In the genomic region with DNA sequence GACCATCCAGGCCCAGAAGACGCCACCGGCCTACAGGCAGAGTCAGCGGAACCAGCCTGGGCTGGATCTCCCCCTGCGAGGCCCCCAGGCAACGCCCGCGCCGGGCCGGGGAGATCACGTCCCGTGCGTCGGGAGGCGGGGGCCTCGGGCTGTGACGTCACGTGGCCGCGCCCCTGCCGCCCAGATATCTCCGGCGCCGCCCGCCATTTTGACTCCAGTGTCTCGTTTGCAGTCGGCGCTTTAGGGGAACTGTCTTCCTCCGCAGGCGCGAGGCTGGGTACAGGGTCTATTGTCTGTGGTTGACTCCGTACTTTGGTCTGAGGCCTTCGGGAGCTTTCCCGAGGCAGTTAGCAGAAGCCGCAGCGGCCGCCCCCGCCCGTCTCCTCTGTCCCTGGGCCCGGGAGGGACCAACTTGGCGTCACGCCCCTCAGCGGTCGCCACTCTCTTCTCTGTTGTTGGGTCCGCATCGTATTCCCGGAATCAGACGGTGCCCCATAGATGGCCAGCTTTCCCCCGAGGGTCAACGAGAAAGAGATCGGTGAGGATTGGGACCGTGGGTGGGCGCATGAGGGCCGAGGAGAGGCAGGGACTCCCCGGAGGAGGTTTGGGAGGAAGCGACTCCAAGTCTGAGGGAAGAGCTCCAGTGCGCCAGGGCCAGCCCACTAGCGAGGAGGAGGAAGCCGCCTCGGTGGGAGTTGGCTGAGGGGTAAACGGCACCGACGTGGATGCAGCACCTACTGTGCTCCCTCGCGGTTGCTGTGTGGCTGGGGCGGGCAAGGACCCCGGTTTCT, we compare ENCODE assay signal across 8 cellular contexts. TPM values are rescaled to one million over a fixed set of nuclear protein-coding genes. Genes with fewer than 3 reads are reported as not detected.
DNase-seq lines count a peak whose midpoint lies in the region; ATAC-seq and TF ChIP-seq lines count a peak whose summit lies in the region.

Gene WSB1, plus strand, starts transcription at position 217 of the 791 bp plus-strand sequence. Its CDS starts 282 bp downstream, at position 499.

- peak; percentile 97 to 99 for TF ChIP-seq POLR2A in gastrocnemius medialis (IDR thresholded peaks at IDR 0.05)

- intact Hi-C loops in A673 (cut with micrococcal nuclease; ENCODE audit: unreplicated experiment) (loop anchor here (2.0 kb wide), 3 partner anchors 21 to 49 kb away; no protein-coding TSS in a partner anchor), gastrocnemius medialis (cut with DNase I; ENCODE audit: low total_unique reads) (loop anchor here (1.0 to 2.0 kb wide), 3 partner anchors 21 to 49 kb away; no protein-coding TSS in a partner anchor)

- TF ChIP-seq CTCF in A673 (conservative IDR thresholded peaks at IDR 0.05; ENCODE audit: low read depth, low read length) (0 out of 2 replicates have a peak, but pooled peaks have one; percentile 18), brain (conservative IDR thresholded peaks at IDR 0.05) (no peak), gastrocnemius medialis (IDR thresholded peaks at IDR 0.05 in 4 of 5, conservative IDR thresholded peaks at IDR 0.05 in 1 of 5) (peak in 1 of 5 experiments; percentile 12)

- H3K9me3 Mint-ChIP-seq in brain = peaks cover 0 to 8% (median 0%) of the 10 kb centered on the region in 5 experiments

- peak; percentile 74 for ATAC-seq in GM18861 (IDR thresholded peaks at IDR 0.05; ENCODE audit: unreplicated experiment)
- peak; percentile 75 for ATAC-seq in HG03095 (IDR thresholded peaks at IDR 0.05; ENCODE audit: unreplicated experiment)
- ATAC-seq in gastrocnemius medialis = peak; percentile 85 to 88

- H3K4me3 Mint-ChIP-seq in brain = peak within 1 kb of the TSS; percentile 92 to 100 (median 97)

- CTCF ChIA-PET in A673 (lab: Charles Lee) = interaction anchor here (0.6 to 1.0 kb wide), 3 partner anchors 57 to 176 kb away, joined by 3 to 4 read pairs (median 4); no protein-coding TSS in a partner anchor

- peaks cover 37% of the 10 kb centered on the region for H3K36me3 Mint-ChIP-seq in brain

- DNase-seq in A673 (ENCODE audit: low spot score) (peak; percentile 95), NCI-H2107 treated with DMSO at 0.1 percent for 48 hours (lab: John Stamatoyannopoulos, UW; ENCODE audit: unreplicated experiment) (peak; percentile 54), UCSD-AML1 (lab: John Stamatoyannopoulos, UW; ENCODE audit: unreplicated experiment) (peak; percentile 95), iPS DF 6.9 (ENCODE audit: low read depth, low spot score) (no peak), gastrocnemius medialis (peak; percentile 81 to 86)

- H3K4me1 Mint-ChIP-seq in brain = peaks cover 57% of the 10 kb centered on the region

- in situ Hi-C loops in gastrocnemius medialis (cut with MboI; ENCODE audit: low sequenced_read_pairs in 4 of 4) = no loop called here

- no CpG with 5 or more reads among the region's 66 CpGs for WGBS in iPS DF 6.9 (ENCODE audit: insufficient coverage, insufficient read length)

- no TSS peak for BruUV-seq in A673 (replicated peaks; lab: Mats Ljungman, UMichigan)

- H3K36me3 ChIP-seq in A673 (ENCODE audit: insufficient read depth, low read length, poor library complexity, severe bottlenecking) (peaks cover 9% of the 10 kb centered on the region), iPS DF 6.9 (ENCODE audit: control insufficient read depth, insufficient read depth, low read length) (no peaks in the 10 kb centered on the region), gastrocnemius medialis (no peaks in the 10 kb centered on the region)

- H3K27me3 ChIP-seq in A673 (replicated peaks; ENCODE audit: insufficient read depth, low read depth, low read length, poor library complexity) (no peaks in the 10 kb centered on the region), iPS DF 6.9 (ENCODE audit: control insufficient read depth, insufficient read depth, low read length) (no peaks in the 10 kb centered on the region), gastrocnemius medialis (no peaks in the 10 kb centered on the region)

- peaks cover 21% of the 10 kb centered on the region for H3K27me3 Mint-ChIP-seq in brain

- peaks cover 20% of the 10 kb centered on the region for H3K4me1 ChIP-seq in A673 (ENCODE audit: insufficient read depth, low read length, poor library complexity, severe bottlenecking)
- H3K4me1 ChIP-seq in iPS DF 6.9 (ENCODE audit: control insufficient read depth, insufficient read depth, low read length) = peaks cover 3% of the 10 kb centered on the region; the same call in 1 of the 2 replicates
- peaks cover 37 to 40% of the 10 kb centered on the region in 2 donors for H3K4me1 ChIP-seq in gastrocnemius medialis

- peak within 1 kb of the TSS; percentile 79 for H3K4me3 ChIP-seq in A673 (ENCODE audit: low read depth, low read length, poor library complexity, severe bottlenecking)
- H3K4me3 ChIP-seq in iPS DF 6.9 (ENCODE audit: low read length) = peak within 1 kb of the TSS; percentile 94
- peak within 1 kb of the TSS; percentile 84 to 94 (median 86) for H3K4me3 ChIP-seq in gastrocnemius medialis

- POLR2A ChIA-PET in A673 (lab: Charles Lee; ENCODE audit: low non-redundant PET) = interaction anchor here (0.6 to 1.8 kb wide), 6 partner anchors 26 to 101 kb away, joined by 3 to 8 read pairs (median 3); no protein-coding TSS in a partner anchor

- H3K27ac ChIP-seq in A673 (ENCODE audit: low read depth, low read length, poor library complexity, severe bottlenecking) (peak within 1 kb of the TSS; percentile 96), iPS DF 6.9 (ENCODE audit: low read length) (no peak within 1 kb of the TSS), gastrocnemius medialis (peak within 1 kb of the TSS; percentile 96 to 99 (median 98))

- no peaks in the 10 kb centered on the region for H3K9me3 ChIP-seq in A673 (ENCODE audit: low read depth, low read length, poor library complexity, severe bottlenecking)
- no peaks in the 10 kb centered on the region for H3K9me3 ChIP-seq in iPS DF 6.9 (ENCODE audit: control insufficient read depth, insufficient read depth, low read length)
- H3K9me3 ChIP-seq in gastrocnemius medialis = no peaks in the 10 kb centered on the region

- H3K27ac Mint-ChIP-seq in brain = peak within 1 kb of the TSS; percentile 100

RNA-seq across cellular contexts. Expression of gene WSB1, which starts in this region (rescaled TPM):
- total RNA-seq in A673 (2021) (114 and 120 TPM in 2 replicates), gastrocnemius medialis (10 to 100 TPM; 15.8 to 48.1 (median 20.4) TPM)
- 21.7 TPM for polyA plus RNA-seq in brain (ENCODE audit: insufficient read depth, low read depth, low replicate concordance)
